In the genomic region with DNA sequence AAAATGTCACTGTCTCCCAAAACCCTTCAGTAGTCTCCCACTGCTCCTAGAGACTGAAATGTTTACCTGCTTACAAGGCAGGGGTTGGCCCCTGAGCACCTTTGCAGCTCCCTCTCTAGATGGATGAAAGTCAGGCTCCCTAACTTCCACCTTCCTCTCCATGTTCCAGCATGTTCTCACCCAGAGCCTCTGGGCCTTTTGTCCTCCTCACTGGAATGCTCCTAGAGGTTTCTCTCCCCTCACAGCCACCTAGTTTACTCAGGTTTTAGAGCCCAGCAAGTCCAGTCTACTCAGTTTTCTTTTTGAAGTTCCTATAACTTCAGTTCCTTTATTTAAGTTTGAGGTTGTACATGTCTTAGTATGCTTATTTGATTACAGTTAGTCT, we compare ENCODE assay signal across 1 cellular context.
TF ChIP-seq lines count a peak whose summit lies in the region.

No MANE protein-coding gene starts in this region.

TF ChIP-seq in GM12878, 131 proteins besides CTCF, POLR2A, EP300 and RAD21:
- TF ChIP-seq, protein P1, sequence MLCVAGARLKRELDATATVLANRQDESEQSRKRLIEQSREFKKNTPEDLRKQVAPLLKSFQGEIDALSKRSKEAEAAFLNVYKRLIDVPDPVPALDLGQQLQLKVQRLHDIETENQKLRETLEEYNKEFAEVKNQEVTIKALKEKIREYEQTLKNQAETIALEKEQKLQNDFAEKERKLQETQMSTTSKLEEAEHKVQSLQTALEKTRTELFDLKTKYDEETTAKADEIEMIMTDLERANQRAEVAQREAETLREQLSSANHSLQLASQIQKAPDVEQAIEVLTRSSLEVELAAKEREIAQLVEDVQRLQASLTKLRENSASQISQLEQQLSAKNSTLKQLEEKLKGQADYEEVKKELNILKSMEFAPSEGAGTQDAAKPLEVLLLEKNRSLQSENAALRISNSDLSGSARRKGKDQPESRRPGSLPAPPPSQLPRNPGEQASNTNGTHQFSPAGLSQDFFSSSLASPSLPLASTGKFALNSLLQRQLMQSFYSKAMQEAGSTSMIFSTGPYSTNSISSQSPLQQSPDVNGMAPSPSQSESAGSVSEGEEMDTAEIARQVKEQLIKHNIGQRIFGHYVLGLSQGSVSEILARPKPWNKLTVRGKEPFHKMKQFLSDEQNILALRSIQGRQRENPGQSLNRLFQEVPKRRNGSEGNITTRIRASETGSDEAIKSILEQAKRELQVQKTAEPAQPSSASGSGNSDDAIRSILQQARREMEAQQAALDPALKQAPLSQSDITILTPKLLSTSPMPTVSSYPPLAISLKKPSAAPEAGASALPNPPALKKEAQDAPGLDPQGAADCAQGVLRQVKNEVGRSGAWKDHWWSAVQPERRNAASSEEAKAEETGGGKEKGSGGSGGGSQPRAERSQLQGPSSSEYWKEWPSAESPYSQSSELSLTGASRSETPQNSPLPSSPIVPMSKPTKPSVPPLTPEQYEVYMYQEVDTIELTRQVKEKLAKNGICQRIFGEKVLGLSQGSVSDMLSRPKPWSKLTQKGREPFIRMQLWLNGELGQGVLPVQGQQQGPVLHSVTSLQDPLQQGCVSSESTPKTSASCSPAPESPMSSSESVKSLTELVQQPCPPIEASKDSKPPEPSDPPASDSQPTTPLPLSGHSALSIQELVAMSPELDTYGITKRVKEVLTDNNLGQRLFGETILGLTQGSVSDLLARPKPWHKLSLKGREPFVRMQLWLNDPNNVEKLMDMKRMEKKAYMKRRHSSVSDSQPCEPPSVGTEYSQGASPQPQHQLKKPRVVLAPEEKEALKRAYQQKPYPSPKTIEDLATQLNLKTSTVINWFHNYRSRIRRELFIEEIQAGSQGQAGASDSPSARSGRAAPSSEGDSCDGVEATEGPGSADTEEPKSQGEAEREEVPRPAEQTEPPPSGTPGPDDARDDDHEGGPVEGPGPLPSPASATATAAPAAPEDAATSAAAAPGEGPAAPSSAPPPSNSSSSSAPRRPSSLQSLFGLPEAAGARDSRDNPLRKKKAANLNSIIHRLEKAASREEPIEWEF (IDR thresholded peaks at IDR 0.05; ENCODE audit: insufficient replicate concordance, low read depth, low read length) = no peak
- TF ChIP-seq POLR2AphosphoS5 (IDR thresholded peaks at IDR 0.05; ENCODE audit: low read length) = no peak
- TF ChIP-seq POU2F2 (IDR thresholded peaks at IDR 0.05; ENCODE audit: borderline replicate concordance, low read depth, low read length) = no peak
- no peak for TF ChIP-seq HDGF (IDR thresholded peaks at IDR 0.05)
- no peak for TF ChIP-seq CBFB (IDR thresholded peaks at IDR 0.05; ENCODE audit: low read depth)
- TF ChIP-seq TARDBP (IDR thresholded peaks at IDR 0.05; ENCODE audit: borderline replicate concordance) = no peak
